ENCODE assay signal across 26 cellular contexts in the genomic region with DNA sequence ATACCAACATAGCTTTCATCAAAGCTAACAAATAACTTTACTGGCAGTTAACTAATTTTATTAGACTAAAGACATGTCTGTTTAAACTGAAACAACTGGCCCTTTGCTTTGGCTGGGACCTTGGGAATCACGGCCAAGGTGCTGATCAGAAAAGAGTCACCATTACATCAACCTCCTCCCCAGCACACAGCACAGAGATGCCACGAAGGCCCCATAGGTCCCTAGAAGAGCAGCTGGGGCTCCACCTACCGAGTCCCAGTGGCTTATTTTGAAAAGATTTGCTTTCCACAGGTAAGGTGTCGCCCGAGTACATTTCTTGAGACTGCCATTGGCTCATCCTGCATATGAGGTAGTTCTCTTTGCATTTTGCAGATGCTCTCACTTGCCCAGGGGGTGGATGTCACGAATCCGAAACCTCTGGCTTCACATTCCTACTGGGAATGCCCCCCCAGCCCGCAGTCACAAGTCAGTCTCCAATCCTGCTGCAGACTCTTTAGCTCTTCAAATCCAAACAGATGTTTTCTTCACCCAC. TPM values are rescaled to one million over a fixed set of nuclear protein-coding genes. Genes with fewer than 3 reads are reported as not detected.
DNase-seq lines count a peak whose midpoint lies in the region; ATAC-seq, FAIRE-seq and TF ChIP-seq lines count a peak whose summit lies in the region.
"Had no signal": no experiment of that assay in that cellular context is flagged by ENCODE, and none has a peak within 500 bp of the region (broad histone marks: within the 10 kb centered on the region; RNA-seq: fewer than 3 reads in every experiment).

No MANE protein-coding gene starts in this region.

- H3K9ac ChIP-seq in HepG2 (ENCODE audit: insufficient read depth, low read depth, low read length) = no peak overlapping the region
- H3K9ac ChIP-seq in OCI-LY3 (ENCODE audit: low read length) = no peak overlapping the region
- no peak overlapping the region for H3K9ac ChIP-seq in K562 (ENCODE audit: insufficient read depth in 1 of 2, low read depth in 2 of 2, low read length in 2 of 2)

- TSS peak; percentile 47 for BruUV-seq in HepG2 (replicated peaks; lab: Mats Ljungman, UMichigan)
- no TSS peak for BruUV-seq in K562 (replicated peaks; lab: Mats Ljungman, UMichigan)

- no peaks in the 10 kb centered on the region for H4K20me1 ChIP-seq in HepG2 (ENCODE audit: insufficient read depth, low read length)
- no peaks in the 10 kb centered on the region for H4K20me1 ChIP-seq in OCI-LY3 (ENCODE audit: insufficient read depth, low read length)
- no peaks in the 10 kb centered on the region for H4K20me1 ChIP-seq in K562 (replicated peaks; ENCODE audit: control insufficient read depth, insufficient read depth, low read length)

- DNase-seq in HepG2 (ENCODE audit: low spot score) (no peak), right lobe of liver (no peak), K562 (ENCODE audit: extremely low read depth in 1 of 4, low spot score in 3 of 4) (no peak), testis (peak; percentile 80), spleen (no peak), NCI-H2171 treated with DMSO at 0.1 percent for 48 hours (lab: John Stamatoyannopoulos, UW) (no peak)
- DNase-seq: AML-193; C1 segment of cervical spinal cord; Calu3; CD8-positive, alpha-beta T cell; DMS153; HFFc6; NCI-H1417; NCI-H187 treated with DMSO at 0.1 percent for 48 hours; NCI-H345; NCI-H524; NCI-H82; Peyer's patch had no signal

- H3K27me3 ChIP-seq in HepG2 (ENCODE audit: control insufficient read depth in 1 of 2, insufficient read depth in 2 of 2, low read length in 2 of 2) = no peaks in the 10 kb centered on the region
- H3K27me3 ChIP-seq in right lobe of liver = no peaks in the 10 kb centered on the region
- no peaks in the 10 kb centered on the region for H3K27me3 ChIP-seq in OCI-LY3 (ENCODE audit: low read depth, low read length)
- H3K27me3 ChIP-seq in K562 (ENCODE audit: control insufficient read depth in 2 of 2, insufficient read depth in 2 of 2, low read length in 2 of 2) = peaks cover 0 to 7% of the 10 kb centered on the region in 2 experiments; a peak in 1 of 5 replicates
- no peaks in the 10 kb centered on the region for H3K27me3 ChIP-seq in testis
- H3K27me3 ChIP-seq in spleen (replicated peaks in 1 of 7) = no peaks in the 10 kb centered on the region
- H3K27me3 ChIP-seq: Peyer's patch, SJSA1 had no signal

- H3K4me3 ChIP-seq in HepG2 (replicated peaks in 1 of 3; ENCODE audit: insufficient read depth in 1 of 3, low read depth in 2 of 3, low read length in 3 of 3) = no peak overlapping the region
- H3K4me3 ChIP-seq in right lobe of liver = no peak overlapping the region
- no peak overlapping the region for H3K4me3 ChIP-seq in OCI-LY3 (ENCODE audit: low read length)
- no peak overlapping the region for H3K4me3 ChIP-seq in K562
- H3K4me3 ChIP-seq in testis = no peak overlapping the region
- H3K4me3 ChIP-seq in spleen = no peak overlapping the region
- H3K4me3 ChIP-seq: Peyer's patch, SJSA1 had no signal

- H3K36me3 ChIP-seq in HepG2 (replicated peaks in 1 of 2; ENCODE audit: control insufficient read depth in 1 of 2, insufficient read depth in 2 of 2, low read length in 2 of 2) (peaks cover 10 to 39% of the 10 kb centered on the region in 2 experiments), right lobe of liver (peaks cover 0 to 32% (median 0%) of the 10 kb centered on the region in 4 donors), OCI-LY3 (replicated peaks; ENCODE audit: low read depth, low read length) (no peaks in the 10 kb centered on the region), K562 (ENCODE audit: control insufficient read depth, insufficient read depth, low read length) (no peaks in the 10 kb centered on the region), testis (ENCODE audit: low read depth, missing control alignments) (no peaks in the 10 kb centered on the region), spleen (peaks cover 0 to 30% (median 5%) of the 10 kb centered on the region in 6 donors)
- H3K36me3 ChIP-seq: SJSA1 had no signal

- no peak for ATAC-seq in HepG2
- ATAC-seq in right lobe of liver = no peak
- peak; percentile 64; the same call in 1 of the 3 replicates for ATAC-seq in K562
- no peak for ATAC-seq in HG02938 (IDR thresholded peaks at IDR 0.05; ENCODE audit: unreplicated experiment)
- ATAC-seq: CD8-positive, alpha-beta T cell had no signal

- no peak overlapping the region for H2AFZ ChIP-seq in HepG2 (ENCODE audit: low read length)
- no peak overlapping the region for H2AFZ ChIP-seq in OCI-LY3 (ENCODE audit: low read depth, low read length)
- no peak overlapping the region for H2AFZ ChIP-seq in K562 (ENCODE audit: low read depth, low read length)

- POLR2A ChIA-PET in HepG2 (lab: Yijun Ruan, JAX) = no interaction called here
- POLR2A ChIA-PET in K562 (lab: Yijun Ruan, JAX) = interaction anchor here (1.0 kb wide), 1 partner anchor 13 kb away, joined by 3 read pairs; no protein-coding TSS in a partner anchor

- TF ChIP-seq CTCF in HepG2 (CRISPR knock-in tag; IDR thresholded peaks at IDR 0.05) (no peak), right lobe of liver (IDR thresholded peaks at IDR 0.05) (no peak), OCI-LY3 (IDR thresholded peaks at IDR 0.05; ENCODE audit: low read depth, low read length) (peak; percentile 8), K562 (IDR thresholded peaks at IDR 0.05 in 2 of 3, conservative IDR thresholded peaks at IDR 0.05 in 1 of 3; ENCODE audit: insufficient read depth in 2 of 3, low read depth in 1 of 3, low read length in 3 of 3) (no peak), testis (IDR thresholded peaks at IDR 0.05) (no peak), spleen (IDR thresholded peaks at IDR 0.05 in 8 of 11, conservative IDR thresholded peaks at IDR 0.05 in 3 of 11) (no peak)

- intact Hi-C loops in HepG2 (cut with micrococcal nuclease; ENCODE audit: unreplicated experiment) (no loop called here), right lobe of liver (cut with DNase I) (loop anchor here (10.0 kb wide), 3 partner anchors 94 to 344 kb away; a partner anchor contains a TSS), K562 (cut with micrococcal nuclease) (loop anchor here (10.0 kb wide), 2 partner anchors 94 to 124 kb away; a partner anchor contains a TSS), testis (cut with DNase I; ENCODE audit: low total_unique reads) (loop anchor here (10.0 kb wide), 1 partner anchor 344 kb away; no protein-coding TSS in a partner anchor), spleen (cut with DNase I; ENCODE audit: low total_unique reads) (no loop called here)

- H3K27ac ChIP-seq in HepG2 (ENCODE audit: extremely low read length, insufficient read depth, low read length) (no peak overlapping the region), right lobe of liver (no peak overlapping the region), OCI-LY3 (ENCODE audit: low read length) (no peak overlapping the region), K562 (ENCODE audit: extremely low read depth, low read depth, low read length) (no peak overlapping the region), testis (peak overlapping the region; percentile 62 to 74), spleen (no peak overlapping the region)
- H3K27ac ChIP-seq: Peyer's patch, SJSA1 had no signal

- H3K9me3 ChIP-seq in HepG2 (ENCODE audit: low read length) (no peaks in the 10 kb centered on the region), right lobe of liver (no peaks in the 10 kb centered on the region), OCI-LY3 (ENCODE audit: insufficient read depth, low read length) (no peaks in the 10 kb centered on the region), K562 (replicated peaks; ENCODE audit: control insufficient read depth, insufficient read depth, low read depth, low read length) (no peaks in the 10 kb centered on the region), testis (no peaks in the 10 kb centered on the region), spleen (no peaks in the 10 kb centered on the region)
- H3K9me3 ChIP-seq: Peyer's patch, SJSA1 had no signal

- WGBS in HepG2 (ENCODE audit: low lambda C conversion rate) = 94% methylated on average over 8 of the region's 8 CpGs
- 75% methylated on average over 6 of the region's 8 CpGs for WGBS in right lobe of liver (ENCODE audit: insufficient coverage, low coverage, low lambda C conversion rate, missing lambda C conversion rate)
- 16% methylated on average over 8 of the region's 8 CpGs for WGBS in K562 (ENCODE audit: insufficient coverage, low coverage, missing lambda C conversion rate)
- WGBS in testis, 2 donors = 53 to 65% methylated on average over 8 of the region's 8 CpGs
- 74 to 85% (median 74%) methylated on average over 8 of the region's 8 CpGs for WGBS in spleen, 5 donors

- H3K9me1 ChIP-seq in K562 (ENCODE audit: control insufficient read depth, insufficient read depth, low read length) = no peaks in the 10 kb centered on the region

- in situ Hi-C loops in HepG2 (cut with HindIII; ENCODE audit: extremely low pct_ligation_motif_present, low pct_unique_long_range_greater_than_20kb) (no loop called here), K562 (cut with MboI) (no loop called here)

- CTCF ChIA-PET in HepG2 (lab: Yijun Ruan, JAX; ENCODE audit: low intra/inter-chr PET ratio, low total read pairs) (no interaction called here), K562 (lab: Yijun Ruan, JAX; ENCODE audit: low intra/inter-chr PET ratio) (no interaction called here)

- H3K79me2 ChIP-seq in HepG2 (ENCODE audit: insufficient read depth, low read length) (no peaks in the 10 kb centered on the region), OCI-LY3 (ENCODE audit: low read length) (no peaks in the 10 kb centered on the region), K562 (ENCODE audit: control insufficient read depth, insufficient read depth, low read length) (no peaks in the 10 kb centered on the region)

- TF ChIP-seq EP300 in HepG2 (IDR thresholded peaks at IDR 0.05; ENCODE audit: low read depth in 2 of 2, low read length in 2 of 2) (no peak), HepG2 (CRISPR knock-in tag; IDR thresholded peaks at IDR 0.05; ENCODE audit: borderline replicate concordance) (no peak), K562 (IDR thresholded peaks at IDR 0.05; ENCODE audit: low read length) (no peak)

- H3K4me2 ChIP-seq in HepG2 (ENCODE audit: low read depth, low read length) (no peak overlapping the region), OCI-LY3 (ENCODE audit: low read length) (no peak overlapping the region), K562 (ENCODE audit: insufficient read depth, low read length) (no peak overlapping the region)

- TF ChIP-seq POLR2A in HepG2 (IDR thresholded peaks at IDR 0.05; ENCODE audit: insufficient read depth in 1 of 2, low read depth in 2 of 2, low read length in 2 of 2) (no peak), right lobe of liver (IDR thresholded peaks at IDR 0.05) (no peak), K562 (conservative IDR thresholded peaks at IDR 0.05) (no peak), testis (IDR thresholded peaks at IDR 0.05) (no peak), spleen (IDR thresholded peaks at IDR 0.05) (no peak)

- H3K4me1 ChIP-seq in HepG2 (ENCODE audit: insufficient read depth, low read length) (no peaks in the 10 kb centered on the region), right lobe of liver (no peaks in the 10 kb centered on the region), OCI-LY3 (ENCODE audit: low read length) (peaks cover 10% of the 10 kb centered on the region), K562 (replicated peaks in 1 of 2; ENCODE audit: control insufficient read depth in 2 of 2, insufficient read depth in 2 of 2, low read length in 2 of 2) (no peaks in the 10 kb centered on the region), testis (peaks cover 22% of the 10 kb centered on the region), spleen (peaks cover 0 to 4% (median 0%) of the 10 kb centered on the region in 6 donors)
- H3K4me1 ChIP-seq: Peyer's patch, SJSA1 had no signal

- TF ChIP-seq RAD21 in HepG2 (CRISPR knock-in tag; IDR thresholded peaks at IDR 0.05) (no peak), K562 (CRISPR knock-in tag; conservative IDR thresholded peaks at IDR 0.05 in 1 of 2, IDR thresholded peaks at IDR 0.05 in 1 of 2) (peak in 1 of 2 experiments; percentile 37; a peak in 2 of 4 replicates)

- FAIRE-seq in HepG2 (lab: Jason Lieb, UNC) = no peak
- FAIRE-seq in K562 (lab: Jason Lieb, UNC) = no peak
- FAIRE-seq: G401.6, GM18507, H54 had no signal

RNA-seq across cellular contexts. Expression of a gene that starts 18.8 kb away (rescaled TPM):
- total RNA-seq in HepG2 (2016; rRNA removed; fragmentation: Illumina TruSeq; extraction: Trizol) (not detected in 2 replicates), right lobe of liver (1 to 10 TPM in 4 of 6 experiments, not detected in 2; 1.8 to 4.4 (median 3.1) TPM), K562 (2014; rRNA removed) (not detected in 2 replicates), K562 (2014; rRNA removed; fragmentation: Illumina TruSeq; extraction: Trizol) (not detected in 2 replicates), K562 (2015; rRNA removed; fragmentation: Illumina TruSeq; extraction: Trizol) (not detected in 2 replicates), K562 (2021) (not detected in 2 replicates), testis (100 to 1,000 TPM; 104 to 159 TPM), spleen (1 to 10 TPM in 1 of 7 donors, under 1 TPM in 4, not detected in 2; 0.34 to 1.4 (median 0.82) TPM)
- not detected in 2 replicates for total RNA-seq in HepG2 (2016; cell fraction: cytosol; rRNA removed; fragmentation: Illumina TruSeq; extraction: Trizol; ENCODE audit: low read depth)
- total RNA-seq in HepG2 (2016; cell fraction: insoluble cytoplasmic fraction; rRNA removed; fragmentation: Illumina TruSeq; extraction: Trizol) = 0.19 TPM in 1 of 2 replicates, not detected in the other
- total RNA-seq in HepG2 (2016; cell fraction: membrane; rRNA removed; fragmentation: Illumina TruSeq; extraction: Trizol) = not detected in 2 replicates
- total RNA-seq in HepG2 (2016; cell fraction: nucleus; rRNA removed; fragmentation: Illumina TruSeq; extraction: Trizol) = 1.1 TPM in 1 of 2 replicates, not detected in the other
- polyA plus RNA-seq in HepG2 (2011; rRNA removed) (0.12 and 0.39 TPM in 2 replicates), K562 (2011; rRNA removed) (not detected in 2 replicates), K562 (2014; fragmentation: Illumina TruSeq; extraction: Trizol) (not detected in 2 replicates), K562 (2014; fragmentation: Nextera tagmentation; extraction: Ambion mirVana) (not detected), K562 (2014; rRNA removed) (not detected in 2 replicates), testis (ENCODE audit: insufficient read depth, low read depth, low replicate concordance) (103 TPM), spleen (1 to 10 TPM in 2 of 3 donors, under 1 TPM in 1; 0.90 to 3.9 (median 1.1) TPM)
- 0.08 TPM in 1 of 2 replicates, not detected in the other for polyA plus RNA-seq in HepG2 (2011; cell fraction: cytosol; rRNA removed)
- polyA plus RNA-seq in HepG2 (2011; cell fraction: nucleus; rRNA removed) = 1.2 and 1.5 TPM in 2 replicates
- 0.54 and 0.63 TPM in 2 replicates for polyA plus RNA-seq in HepG2 (2012)
- polyA plus RNA-seq in HepG2 (2016; cell fraction: cytosol; fragmentation: Illumina TruSeq; extraction: Trizol; ENCODE audit: low read depth) = not detected in 2 replicates
- not detected in 2 replicates for polyA plus RNA-seq in HepG2 (2016; cell fraction: insoluble cytoplasmic fraction; fragmentation: Illumina TruSeq; extraction: Trizol; ENCODE audit: low read depth)
- polyA plus RNA-seq in HepG2 (2016; cell fraction: membrane; fragmentation: Illumina TruSeq; extraction: Trizol; ENCODE audit: low read depth) = not detected in 2 replicates
- polyA plus RNA-seq in HepG2 (2016; cell fraction: nucleus; fragmentation: Illumina TruSeq; extraction: Trizol; ENCODE audit: insufficient read depth, low read depth) = not detected in 2 replicates
- polyA minus RNA-seq in HepG2 (2011; rRNA and poly(A)+ RNA removed; ENCODE audit: low replicate concordance) = 0.16 TPM in 1 of 2 replicates, not detected in the other
- not detected in 2 replicates for polyA minus RNA-seq in HepG2 (2011; cell fraction: cytosol; rRNA and poly(A)+ RNA removed)
- polyA minus RNA-seq in HepG2 (2011; cell fraction: nucleus; rRNA and poly(A)+ RNA removed) = 0.39 TPM in 1 of 2 replicates, not detected in the other
- not detected in 2 replicates for total RNA-seq in K562 (2011; cell fraction: chromatin; rRNA removed; ENCODE audit: low replicate concordance)
- total RNA-seq in K562 (2011; cell fraction: nucleolus; rRNA removed) = not detected in 2 replicates
- not detected in 2 replicates for total RNA-seq in K562 (2011; cell fraction: nucleoplasm; rRNA removed)
- polyA plus RNA-seq in K562 (2011; cell fraction: cytosol; rRNA removed) = not detected in 2 replicates
- 0.25 TPM in 1 of 2 replicates, not detected in the other for polyA plus RNA-seq in K562 (2011; cell fraction: nucleus; rRNA removed)
- 0.50 TPM in 1 of 2 replicates, not detected in the other for polyA plus RNA-seq in K562 (2012)
- polyA minus RNA-seq in K562 (2011; rRNA and poly(A)+ RNA removed) = not detected in 2 replicates
- not detected in 2 replicates for polyA minus RNA-seq in K562 (2011; cell fraction: cytosol; rRNA and poly(A)+ RNA removed)
- polyA minus RNA-seq in K562 (2011; cell fraction: nucleus; rRNA and poly(A)+ RNA removed) = not detected in 2 replicates
- total RNA-seq: A172; HFFc6; SJSA1; T-helper 1 cell treated with Interleukin-12 subunit alpha and Interleukin-12 subunit beta and Interleukin-4 antibody, amounts not matched to agents 30 ng/mL and 1 ng/mL, for 36 hours had no signal

Comparison
In these comparisons a context has a peak if more than half of its experiments do, and no peak if none do; other contexts are left out.
1. intact Hi-C loops: an anchor here in right lobe of liver (10.0 kb wide), K562 (10.0 kb wide) and testis (10.0 kb wide); none called in HepG2 and spleen.
2. H3K27ac ChIP-seq: peak in testis (2 of 2); none in HepG2 (single experiment), right lobe of liver (0 of 3), OCI-LY3 (single experiment), K562 (single experiment) and spleen (0 of 8).
3. RNA of a gene that starts 18.8 kb away (total RNA-seq): 104 to 159 TPM in testis; 1.8 to 4.4 TPM in right lobe of liver, 0.34 to 1.4 TPM in spleen, 0.19 to 1.1 TPM in HepG2 and not detected in K562; every median in the first group is over 10 times any median in the second.